Comparison of ENCODE assay signal across 21 cellular contexts in genomic region chr7:12861070-12861469, GRCh38.
DNase-seq lines count a peak whose midpoint lies in the region; ATAC-seq and TF ChIP-seq lines count a peak whose summit lies in the region.
"Had no signal": no experiment of that assay in that cellular context is flagged by ENCODE, and none has a peak within 500 bp of the region (broad histone marks: within the 10 kb centered on the region; RNA-seq: fewer than 3 reads in every experiment).

No MANE protein-coding gene starts in this region.

- in situ Hi-C loops in astrocyte of the spinal cord (cut with HindIII; ENCODE audit: low sequenced_read_pairs): no loop called here

- H3K36me3 Mint-ChIP-seq in type B pancreatic cell: no peaks in the 10 kb centered on the region
- H3K36me3 Mint-ChIP-seq: activated CD8-positive, alpha-beta memory T cell treated with anti-CD3 and anti-CD28 coated beads, Interleukin-2, amount 10 ng/mL, durations not matched to agents 7 days and 5 days had no signal

- peak; percentile 31 for ATAC-seq in left ventricle myocardium superior
- ATAC-seq in Right ventricle myocardium superior (ENCODE audit: poor library complexity): no peak
- ATAC-seq in left lobe of liver: peak; percentile 33
- ATAC-seq: activated CD8-positive, alpha-beta memory T cell treated with anti-CD3 and anti-CD28 coated beads, Interleukin-2, amount 10 ng/mL, durations not matched to agents 7 days and 5 days; sciatic nerve had no signal

- no peak overlapping the region for H3K4me3 ChIP-seq in astrocyte of the spinal cord (ENCODE audit: low read depth, low read length)

- H3K4me3 Mint-ChIP-seq in type B pancreatic cell: no peak overlapping the region
- H3K4me3 Mint-ChIP-seq: activated CD8-positive, alpha-beta memory T cell treated with anti-CD3 and anti-CD28 coated beads, Interleukin-2, amount 10 ng/mL, durations not matched to agents 7 days and 5 days; CD4-positive, alpha-beta T cell; nephron progenitor cell; T-helper 2 cell treated with Interferon-gamma antibody and Interleukin-4, amounts not matched to agents 5 μg/mL and 100 μg/mL, for 36 hours had no signal

- TF ChIP-seq CTCF in astrocyte of the spinal cord (IDR thresholded peaks at IDR 0.05; ENCODE audit: low read depth, low read length) (no peak), type B pancreatic cell (conservative IDR thresholded peaks at IDR 0.05) (no peak)

- no peaks in the 10 kb centered on the region for H3K9me3 Mint-ChIP-seq in type B pancreatic cell
- H3K9me3 Mint-ChIP-seq: CD4-positive, alpha-beta T cell; nephron progenitor cell; T-helper 2 cell treated with Interferon-gamma antibody and Interleukin-4, amounts not matched to agents 5 μg/mL and 100 μg/mL, for 36 hours had no signal

- peak overlapping the region; percentile 16 for H3K27ac Mint-ChIP-seq in type B pancreatic cell
- H3K27ac Mint-ChIP-seq: activated CD8-positive, alpha-beta memory T cell treated with anti-CD3 and anti-CD28 coated beads, Interleukin-2, amount 10 ng/mL, durations not matched to agents 7 days and 5 days; CD4-positive, alpha-beta T cell; nephron progenitor cell; T-helper 2 cell treated with Interferon-gamma antibody and Interleukin-4, amounts not matched to agents 5 μg/mL and 100 μg/mL, for 36 hours had no signal

- no peak for DNase-seq in left ventricle myocardium superior
- DNase-seq in Right ventricle myocardium superior: no peak
- peak; percentile 52 for DNase-seq in astrocyte of the spinal cord (ENCODE audit: low read depth, low spot score)
- DNase-seq in left lobe of liver (ENCODE audit: low spot score): no peak
- DNase-seq in type B pancreatic cell (ENCODE audit: extremely low spot score, unreplicated experiment): no peak
- no peak for DNase-seq in NCI-H526 (lab: John Stamatoyannopoulos, UW)
- no peak for DNase-seq in SKM-1 treated with dmso at 0.1 percent for 144 hours (lab: John Stamatoyannopoulos, UW; ENCODE audit: unreplicated experiment)
- no peak for DNase-seq in AML-193 (lab: John Stamatoyannopoulos, UW)
- DNase-seq: activated CD4-positive, CD25-positive, alpha-beta regulatory T cell treated with anti-CD3 and anti-CD28 coated beads, Interleukin-2, amount 50 U/mL, for 72 hours; activated CD8-positive, alpha-beta memory T cell treated with anti-CD3 and anti-CD28 coated beads, Interleukin-2, amount 10 ng/mL, durations not matched to agents 7 days and 5 days; activated gamma-delta T cell treated with Interleukin-2 at 50 U/mL for 16 hours; CD4-positive, alpha-beta T cell; cortex of kidney; DND-41; KBM-7; nephron progenitor cell; SIG-M5; stimulated activated CD4-positive, alpha-beta T cell treated with anti-CD3 and anti-CD28 coated beads, Interleukin-2, amount 100 ng/mL, for 24 hours; substantia nigra had no signal

- no peaks in the 10 kb centered on the region for H3K27me3 Mint-ChIP-seq in type B pancreatic cell
- H3K27me3 Mint-ChIP-seq: CD4-positive, alpha-beta T cell had no signal

- intact Hi-C loops in left ventricle myocardium superior (cut with micrococcal nuclease): no loop called here
- intact Hi-C loops in Right ventricle myocardium superior (cut with DNase I): no loop called here

- H3K4me1 Mint-ChIP-seq in type B pancreatic cell (ENCODE audit: unreplicated experiment): peaks cover 5% of the 10 kb centered on the region
- H3K4me1 Mint-ChIP-seq: activated CD8-positive, alpha-beta memory T cell treated with anti-CD3 and anti-CD28 coated beads, Interleukin-2, amount 10 ng/mL, durations not matched to agents 7 days and 5 days had no signal
